In the genomic region with DNA sequence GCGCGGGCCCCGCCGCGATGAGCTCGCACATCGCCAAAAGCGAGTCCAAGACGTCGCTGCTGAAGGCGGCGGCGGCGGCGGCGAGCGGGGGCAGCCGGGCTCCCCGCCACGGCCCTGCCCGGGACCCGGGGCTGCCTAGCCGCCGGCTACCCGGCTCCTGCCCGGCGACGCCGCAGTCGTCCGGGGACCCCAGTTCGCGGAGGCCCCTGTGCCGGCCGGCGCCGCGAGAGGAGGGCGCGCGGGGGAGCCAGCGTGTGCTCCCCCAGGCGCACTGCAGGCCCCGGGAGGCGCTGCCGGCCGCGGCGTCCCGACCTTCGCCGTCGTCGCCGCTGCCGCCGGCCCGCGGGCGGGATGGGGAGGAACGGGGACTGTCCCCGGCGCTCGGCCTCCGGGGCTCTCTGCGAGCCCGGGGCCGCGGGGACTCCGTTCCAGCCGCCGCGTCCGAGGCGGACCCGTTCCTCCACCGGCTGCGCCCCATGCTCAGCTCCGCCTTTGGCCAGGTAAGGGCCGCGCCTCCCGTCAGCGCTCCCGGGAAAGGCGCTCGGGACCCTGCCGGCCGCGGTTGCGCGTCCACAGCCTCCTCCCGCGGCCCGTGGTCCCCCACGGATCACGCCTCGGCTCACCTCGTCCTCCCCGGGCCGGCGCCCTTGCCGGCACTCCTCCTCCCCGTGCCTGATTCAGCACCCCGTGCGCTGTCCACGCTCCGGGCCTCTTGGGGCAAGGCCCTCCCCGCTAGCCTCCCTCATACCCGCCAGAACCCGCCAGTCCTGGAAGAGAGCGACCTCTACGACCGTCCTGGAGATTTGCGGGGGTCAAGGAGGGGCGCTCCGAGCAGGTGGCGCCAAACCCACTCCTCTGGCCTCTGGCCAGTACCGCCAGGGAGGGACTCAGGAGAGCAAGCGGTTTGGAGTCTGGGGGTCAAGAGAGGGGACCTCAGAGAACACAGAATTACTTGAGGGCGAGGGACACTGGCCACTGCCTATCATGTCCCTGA, we compare ENCODE assay signal across 8 cellular contexts. TPM values are rescaled to one million over a fixed set of nuclear protein-coding genes. Genes with fewer than 3 reads are reported as not detected.
DNase-seq lines count a peak whose midpoint lies in the region; ATAC-seq, FAIRE-seq and TF ChIP-seq lines count a peak whose summit lies in the region.

No MANE protein-coding gene starts in this region.

- POLR2A ChIA-PET in MCF 10A (lab: Yijun Ruan, JAX), result interaction anchor here (0.6 kb wide), 1 partner anchor 70 kb away, joined by 3 read pairs; no protein-coding TSS in a partner anchor

- no peak overlapping the region for H2AFZ ChIP-seq in keratinocyte (ENCODE audit: control insufficient read depth, low read length)

- H3K4me1 ChIP-seq in keratinocyte (ENCODE audit: control insufficient read depth, extremely low read depth, insufficient read depth, low read length), result peaks cover 6% of the 10 kb centered on the region

- peak overlapping the region; percentile 68 for H3K4me3 Mint-ChIP-seq in MCF 10A (ENCODE audit: unreplicated experiment)

- peak; percentile 35 for DNase-seq in T-helper 9 cell
- DNase-seq in MCF 10A (ENCODE audit: unreplicated experiment), result peak; percentile 31
- DNase-seq in keratinocyte (ENCODE audit: low read depth, low spot score), result no peak
- peak in 2 of 3 experiments; percentile 14 to 43 for DNase-seq in stimulated activated CD4-positive, alpha-beta T cell treated with anti-CD3 and anti-CD28 coated beads, TNF-alpha, amount 100 ng/mL, for 24 hours (ENCODE audit: low read depth in 3 of 3)
- DNase-seq in hippocampal formation (lab: John Stamatoyannopoulos, UW), result no peak

- H3K79me2 ChIP-seq in keratinocyte (ENCODE audit: control insufficient read depth, insufficient read depth, low read length), result no peaks in the 10 kb centered on the region

- H3K9me3 ChIP-seq in keratinocyte (ENCODE audit: control insufficient read depth, low read depth, low read length), result no peaks in the 10 kb centered on the region

- intact Hi-C loops in MCF 10A (cut with micrococcal nuclease), result no loop called here

- peaks cover 40% of the 10 kb centered on the region for H3K27me3 ChIP-seq in keratinocyte (ENCODE audit: control insufficient read depth, extremely low read depth, insufficient read depth, low read length)

- H3K9me1 ChIP-seq in keratinocyte (ENCODE audit: control insufficient read depth, extremely low read depth, insufficient read depth, low read length), result no peaks in the 10 kb centered on the region

- H3K36me3 Mint-ChIP-seq in MCF 10A (ENCODE audit: insufficient read depth, unreplicated experiment), result no peaks in the 10 kb centered on the region

- dilution Hi-C loops in keratinocyte (cut with MboI; ENCODE audit: extremely low pct_ligation_motif_present, low sequenced_read_pairs), result no loop called here

- H3K27ac Mint-ChIP-seq in MCF 10A (ENCODE audit: low read depth, unreplicated experiment), result no peak overlapping the region

- TF ChIP-seq CTCF in 22Rv1 (IDR thresholded peaks at IDR 0.05) (0 out of 2 replicates have a peak, but pooled peaks have one; percentile 12), MCF 10A (IDR thresholded peaks at IDR 0.05; ENCODE audit: unreplicated experiment) (no peak), keratinocyte (optimal IDR thresholded peaks at IDR 0.05 in 1 of 3, IDR thresholded peaks at IDR 0.05 in 1 of 3, conservative IDR thresholded peaks at IDR 0.05 in 1 of 3; ENCODE audit: extremely low read depth in 1 of 3, insufficient read depth in 2 of 3, low read length in 3 of 3) (no peak)

- H3K9ac ChIP-seq in keratinocyte (ENCODE audit: control insufficient read depth, extremely low read depth, insufficient read depth, low read length), result no peak overlapping the region

- peak overlapping the region; percentile 29 to 54 (median 48) for H3K4me3 ChIP-seq in keratinocyte (ENCODE audit: control insufficient read depth in 2 of 3, extremely low read depth in 1 of 3, insufficient read depth in 2 of 3, low read depth in 1 of 3, low read length in 3 of 3)

- no peak for FAIRE-seq in keratinocyte (lab: Jason Lieb, UNC)

- H3K36me3 ChIP-seq in keratinocyte (ENCODE audit: control insufficient read depth in 2 of 2, extremely low read depth in 1 of 2, insufficient read depth in 2 of 2, low read length in 2 of 2), result no peaks in the 10 kb centered on the region

- no peaks in the 10 kb centered on the region for H3K9me3 Mint-ChIP-seq in MCF 10A (ENCODE audit: unreplicated experiment)

- H3K27ac ChIP-seq in 22Rv1 (no peak overlapping the region), keratinocyte (ENCODE audit: control insufficient read depth, insufficient read depth, low read length) (no peak overlapping the region)

- CTCF ChIA-PET in MCF 10A (lab: Yijun Ruan, JAX), result interaction anchor here (0.7 to 1.3 kb wide), 2 partner anchors 58 to 404 kb away, joined by 3 to 4 read pairs; no protein-coding TSS in a partner anchor

- H4K20me1 ChIP-seq in keratinocyte (ENCODE audit: control insufficient read depth, extremely low read depth, insufficient read depth, low read length), result no peaks in the 10 kb centered on the region

- ATAC-seq in GM18868 (IDR thresholded peaks at IDR 0.05; ENCODE audit: unreplicated experiment), result peak; percentile 25
- ATAC-seq in HG03432 (IDR thresholded peaks at IDR 0.05; ENCODE audit: unreplicated experiment), result peak; percentile 39

- no TSS peak for BruUV-seq in MCF 10A (replicated peaks; lab: Mats Ljungman, UMichigan)

- peak overlapping the region; percentile 71 for H3K4me2 ChIP-seq in keratinocyte (ENCODE audit: control insufficient read depth, extremely low read depth, insufficient read depth, low read depth, low read length)

- H3K4me1 Mint-ChIP-seq in MCF 10A (ENCODE audit: insufficient read depth, unreplicated experiment), result peaks cover 6% of the 10 kb centered on the region

- H3K27me3 Mint-ChIP-seq in MCF 10A (ENCODE audit: insufficient read depth, unreplicated experiment), result peaks cover 34% of the 10 kb centered on the region

RNA-seq across cellular contexts. Expression of a gene that starts 0.7 kb away (rescaled TPM):
- total RNA-seq in MCF 10A (2022), result not detected in 2 replicates
- 0.04 TPM in 2 of 3 replicates, not detected in the other for polyA plus RNA-seq in keratinocyte
- polyA plus RNA-seq in keratinocyte (2011; ENCODE audit: low read depth), result not detected
- polyA plus RNA-seq in keratinocyte (2011; cell fraction: cytosol; rRNA removed), result not detected in 2 replicates
- 0.08 and 0.16 TPM in 2 replicates for polyA plus RNA-seq in keratinocyte (2011; cell fraction: nucleus; rRNA removed)
- not detected in 2 replicates for polyA plus RNA-seq in keratinocyte (2012; ENCODE audit: low replicate concordance)
- polyA minus RNA-seq in keratinocyte, result not detected in 3 replicates
- not detected for polyA minus RNA-seq in keratinocyte (2011; cell fraction: cytosol; rRNA and poly(A)+ RNA removed)
- not detected in 2 replicates for polyA minus RNA-seq in keratinocyte (2011; cell fraction: nucleus; rRNA and poly(A)+ RNA removed)

RNA-seq across cellular contexts. Expression of a gene that starts 45.8 kb away (rescaled TPM):
- total RNA-seq in MCF 10A (2022), result 107 and 144 TPM in 2 replicates
- 38.8 to 65.2 TPM (median 46.7 TPM) in 3 replicates for polyA plus RNA-seq in keratinocyte
- polyA plus RNA-seq in keratinocyte (2011; ENCODE audit: low read depth), result 34.8 TPM
- 41.7 and 42.4 TPM in 2 replicates for polyA plus RNA-seq in keratinocyte (2011; cell fraction: cytosol; rRNA removed)
- polyA plus RNA-seq in keratinocyte (2011; cell fraction: nucleus; rRNA removed), result 53.4 and 59.7 TPM in 2 replicates
- 32.2 and 71.1 TPM in 2 replicates for polyA plus RNA-seq in keratinocyte (2012; ENCODE audit: low replicate concordance)
- 52.8 to 79.7 TPM (median 56.2 TPM) in 3 replicates for polyA minus RNA-seq in keratinocyte
- 41.1 TPM for polyA minus RNA-seq in keratinocyte (2011; cell fraction: cytosol; rRNA and poly(A)+ RNA removed)
- polyA minus RNA-seq in keratinocyte (2011; cell fraction: nucleus; rRNA and poly(A)+ RNA removed), result 37.7 and 86.7 TPM in 2 replicates

RNA-seq across cellular contexts. Expression of a gene that starts 59.9 kb away (rescaled TPM):
- 24.3 and 29.9 TPM in 2 replicates for total RNA-seq in MCF 10A (2022)
- 94.4 to 105 TPM (median 102 TPM) in 3 replicates for polyA plus RNA-seq in keratinocyte
- 22.2 TPM for polyA plus RNA-seq in keratinocyte (2011; ENCODE audit: low read depth)
- 86.1 and 106 TPM in 2 replicates for polyA plus RNA-seq in keratinocyte (2011; cell fraction: cytosol; rRNA removed)
- 104 and 109 TPM in 2 replicates for polyA plus RNA-seq in keratinocyte (2011; cell fraction: nucleus; rRNA removed)
- 49.0 and 60.6 TPM in 2 replicates for polyA plus RNA-seq in keratinocyte (2012; ENCODE audit: low replicate concordance)
- 18.5 to 48.3 TPM (median 29.1 TPM) in 3 replicates for polyA minus RNA-seq in keratinocyte
- 38.0 TPM for polyA minus RNA-seq in keratinocyte (2011; cell fraction: cytosol; rRNA and poly(A)+ RNA removed)
- 12.7 and 13.5 TPM in 2 replicates for polyA minus RNA-seq in keratinocyte (2011; cell fraction: nucleus; rRNA and poly(A)+ RNA removed)

Comparison
In these comparisons a context has a peak if more than half of its experiments do, and no peak if none do; other contexts are left out.
1. DNase-seq: peak in T-helper 9 cell (single experiment), MCF 10A (single experiment) and stimulated activated CD4-positive, alpha-beta T cell treated with anti-CD3 and anti-CD28 coated beads, TNF-alpha, amount 100 ng/mL, for 24 hours (2 of 3); none in keratinocyte (single experiment) and hippocampal formation (0 of 2).